9 cellular contexts compared by ENCODE assay signal in the genomic region with DNA sequence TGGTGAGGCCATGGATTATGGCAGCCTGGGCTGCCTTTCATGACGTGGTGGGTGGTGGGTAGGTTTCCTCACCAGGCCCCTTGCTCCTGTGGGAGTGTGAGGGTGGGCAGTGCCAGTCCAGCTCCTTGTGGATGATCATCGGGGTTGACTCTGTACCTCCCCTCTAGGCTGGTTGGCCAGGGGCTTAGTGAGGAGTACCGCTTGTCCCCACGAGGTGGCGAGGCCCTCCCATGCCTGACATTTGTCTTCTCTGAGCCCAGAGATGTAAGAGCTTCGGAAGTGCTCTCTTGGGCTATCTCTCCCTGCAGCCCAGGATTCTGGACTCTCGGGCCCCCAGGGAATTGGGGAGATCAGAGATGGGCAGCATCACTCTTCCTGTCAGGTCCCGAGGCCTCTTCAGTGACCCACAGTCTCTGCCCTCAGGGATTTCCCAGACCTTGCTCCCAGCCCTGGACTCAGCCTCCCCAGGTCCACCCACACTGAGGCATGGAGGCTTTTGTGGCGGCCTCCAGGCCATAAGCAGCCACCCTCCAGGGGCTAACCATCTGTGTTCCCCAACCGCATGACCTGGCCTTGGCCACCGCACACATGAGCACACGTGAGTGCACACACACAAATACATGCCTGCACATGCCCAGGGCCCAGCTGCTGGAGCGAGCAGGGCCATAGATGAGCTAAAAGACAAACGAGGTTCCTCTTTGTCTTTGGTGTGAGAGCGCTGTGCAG. TPM values are rescaled to one million over a fixed set of nuclear protein-coding genes. Genes with fewer than 3 reads are reported as not detected.
DNase-seq lines count a peak whose midpoint lies in the region; ATAC-seq, FAIRE-seq and TF ChIP-seq lines count a peak whose summit lies in the region.
"Had no signal": no experiment of that assay in that cellular context is flagged by ENCODE, and none has a peak within 500 bp of the region (broad histone marks: within the 10 kb centered on the region; RNA-seq: fewer than 3 reads in every experiment).

No MANE protein-coding gene starts in this region.

- no peaks in the 10 kb centered on the region for H3K27me3 ChIP-seq in WERI-Rb-1 (ENCODE audit: insufficient read depth, low read depth, severe bottlenecking)

- peaks cover 4% of the 10 kb centered on the region for H3K36me3 Mint-ChIP-seq in osteocyte (ENCODE audit: unreplicated experiment)
- H3K36me3 Mint-ChIP-seq: IgD-negative memory B cell had no signal

- H3K4me1 Mint-ChIP-seq in osteocyte (ENCODE audit: unreplicated experiment): no peaks in the 10 kb centered on the region

- peak; percentile 65 for ATAC-seq in HG02610 (IDR thresholded peaks at IDR 0.05; ENCODE audit: unreplicated experiment)

- no peaks in the 10 kb centered on the region for H3K9me3 ChIP-seq in WERI-Rb-1 (ENCODE audit: severe bottlenecking)

- no peak for FAIRE-seq in GM12891 (lab: Jason Lieb, UNC)

- H3K4me3 Mint-ChIP-seq in osteocyte (ENCODE audit: unreplicated experiment): no peak overlapping the region

- TF ChIP-seq POLR2A in GM12891 (IDR thresholded peaks at IDR 0.05; ENCODE audit: low read depth, low read length): no peak

- H3K27ac ChIP-seq in WERI-Rb-1: peak overlapping the region; percentile 54

- DNase-seq in AG09309 (ENCODE audit: low read depth): no peak
- peak; percentile 51 for DNase-seq in GM12891 (ENCODE audit: insufficient read length, low spot score)
- DNase-seq in MV-4-11 (lab: John Stamatoyannopoulos, UW): peak; percentile 41
- DNase-seq in WERI-Rb-1: peak; percentile 94
- DNase-seq in fibroblast of mammary gland (ENCODE audit: low read depth): peak; percentile 70
- DNase-seq in osteocyte (ENCODE audit: extremely low spot score, unreplicated experiment): no peak
- DNase-seq in LoVo (ENCODE audit: low spot score): no peak

- peaks cover 48% of the 10 kb centered on the region for H3K27me3 Mint-ChIP-seq in osteocyte (ENCODE audit: unreplicated experiment)

- H3K9me3 Mint-ChIP-seq in osteocyte (ENCODE audit: unreplicated experiment): no peaks in the 10 kb centered on the region
- H3K9me3 Mint-ChIP-seq: IgD-negative memory B cell had no signal

- TF ChIP-seq CTCF in AG09309 (IDR thresholded peaks at IDR 0.05; ENCODE audit: control insufficient read depth, insufficient read depth, low read depth, low read length, missing control alignments): peak; percentile 88
- peak; percentile 98 for TF ChIP-seq CTCF in WERI-Rb-1 (IDR thresholded peaks at IDR 0.05; ENCODE audit: low read depth, low read length)
- TF ChIP-seq CTCF in fibroblast of mammary gland (conservative IDR thresholded peaks at IDR 0.05; ENCODE audit: control insufficient read depth, insufficient read depth, low read depth, low read length): peak; percentile 78
- TF ChIP-seq CTCF in osteocyte (IDR thresholded peaks at IDR 0.05): peak; percentile 78

- H3K36me3 ChIP-seq in WERI-Rb-1: peaks cover 25% of the 10 kb centered on the region

- H3K4me3 ChIP-seq in AG09309 (ENCODE audit: control insufficient read depth, low read depth, low read length) (no peak overlapping the region), WERI-Rb-1 (ENCODE audit: low read depth, low read length) (no peak overlapping the region), fibroblast of mammary gland (ENCODE audit: control insufficient read depth, low read depth, low read length) (no peak overlapping the region)

- H3K27ac Mint-ChIP-seq in osteocyte (ENCODE audit: unreplicated experiment): no peak overlapping the region
- H3K27ac Mint-ChIP-seq: IgD-negative memory B cell had no signal

TF ChIP-seq in GM12891, 5 proteins besides CTCF, POLR2A, EP300 and RAD21:
- no peak for TF ChIP-seq TAF1 (IDR thresholded peaks at IDR 0.05; ENCODE audit: low read depth, low read length)
- TF ChIP-seq POU2F2 (IDR thresholded peaks at IDR 0.05; ENCODE audit: low read depth, low read length): 0 out of 2 replicates have a peak, but pooled peaks have one; percentile 7

RNA-seq across cellular contexts. Expression of a gene that starts 6.5 kb away (rescaled TPM):
- 0.27 TPM for polyA plus RNA-seq in GM12891 (2012; ENCODE audit: low read depth, missing spikeins)
- 6.2 and 7.1 TPM in 2 replicates for total RNA-seq in osteocyte
- polyA plus RNA-seq: IgD-negative memory B cell had no signal

RNA-seq across cellular contexts. Expression of a gene that starts 23.6 kb away (rescaled TPM):
- polyA plus RNA-seq in GM12891 (2012; ENCODE audit: low read depth, missing spikeins): 1.0 TPM
- total RNA-seq in osteocyte: not detected in 2 replicates
- polyA plus RNA-seq: IgD-negative memory B cell had no signal

Comparison
In these comparisons a context has a peak if more than half of its experiments do, and no peak if none do; other contexts are left out.
1. DNase-seq: peak in GM12891 (single experiment), MV-4-11 (single experiment), WERI-Rb-1 (single experiment) and fibroblast of mammary gland (single experiment); none in AG09309 (single experiment), osteocyte (single experiment) and LoVo (single experiment).
2. Peak in every context shown above with its lines, with median percentiles within 50 percentile points of each other: CTCF ChIP-seq.